12 cellular contexts compared by ENCODE assay signal in genomic region chr6:150293423-150294280, GRCh38.
A peak's percentile ranks its signal among the peaks of the same experiment; 100 is the strongest.
DNase-seq lines count a peak whose midpoint lies in the region; ATAC-seq and TF ChIP-seq lines count a peak whose summit lies in the region.
"Had no signal": no experiment of that assay in that cellular context is flagged by ENCODE, and none has a peak within 500 bp of the region (broad histone marks: within the 10 kb centered on the region; RNA-seq: fewer than 3 reads in every experiment).

No MANE protein-coding gene starts in this region.

- H3K36me3 ChIP-seq in lower lobe of right lung, result no peaks in the 10 kb centered on the region
- H3K36me3 ChIP-seq in esophagus squamous epithelium, result no peaks in the 10 kb centered on the region
- no peaks in the 10 kb centered on the region for H3K36me3 ChIP-seq in gastroesophageal sphincter

- no peak overlapping the region for H3K4me3 ChIP-seq in lower lobe of right lung
- no peak overlapping the region for H3K4me3 ChIP-seq in esophagus squamous epithelium
- H3K4me3 ChIP-seq in gastroesophageal sphincter, result no peak overlapping the region

- TF ChIP-seq CTCF in brain (conservative IDR thresholded peaks at IDR 0.05) (no peak), lower lobe of right lung (IDR thresholded peaks at IDR 0.05) (no peak), esophagus squamous epithelium (IDR thresholded peaks at IDR 0.05) (no peak), gastroesophageal sphincter (IDR thresholded peaks at IDR 0.05) (no peak)

- H3K9me3 ChIP-seq in lower lobe of right lung, result peaks cover 12% of the 10 kb centered on the region
- H3K9me3 ChIP-seq in esophagus squamous epithelium, result peaks cover 0 to 25% (median 10%) of the 10 kb centered on the region in 3 donors
- peaks cover 0 to 13% (median 0%) of the 10 kb centered on the region in 3 donors for H3K9me3 ChIP-seq in gastroesophageal sphincter

- H3K27me3 ChIP-seq in lower lobe of right lung (ENCODE audit: low read depth), result no peaks in the 10 kb centered on the region
- peaks cover 0 to 4% (median 0%) of the 10 kb centered on the region in 4 donors for H3K27me3 ChIP-seq in esophagus squamous epithelium
- H3K27me3 ChIP-seq in gastroesophageal sphincter, result peaks cover 7% of the 10 kb centered on the region

- peaks cover 6% of the 10 kb centered on the region for H3K36me3 Mint-ChIP-seq in brain
- H3K36me3 Mint-ChIP-seq: T-cell had no signal

- peak overlapping the region in 3 of 5 experiments; percentile 5 to 83 (median 67) for H3K27ac Mint-ChIP-seq in brain
- H3K27ac Mint-ChIP-seq: dendritic cell treated with granulocyte-macrophage colony-stimulating factor and Interleukin-4, amounts not matched to agents 40 ng/mL and 50 ng/mL, for 4 days; T-cell had no signal

- peaks cover 6% of the 10 kb centered on the region for H3K4me1 ChIP-seq in lower lobe of right lung
- peaks cover 0 to 44% (median 7%) of the 10 kb centered on the region in 3 donors for H3K4me1 ChIP-seq in esophagus squamous epithelium
- no peaks in the 10 kb centered on the region for H3K4me1 ChIP-seq in gastroesophageal sphincter

- intact Hi-C loops in lower lobe of right lung (cut with DNase I) (no loop called here), esophagus squamous epithelium (cut with DNase I) (no loop called here)

- H3K4me3 Mint-ChIP-seq in brain, result no peak overlapping the region
- H3K4me3 Mint-ChIP-seq: dendritic cell treated with granulocyte-macrophage colony-stimulating factor and Interleukin-4, amounts not matched to agents 40 ng/mL and 50 ng/mL, for 4 days; T-cell had no signal

- H3K27ac ChIP-seq in lower lobe of right lung, result no peak overlapping the region
- H3K27ac ChIP-seq in esophagus squamous epithelium, result peak overlapping the region in 1 of 4 donors; percentile 14
- no peak overlapping the region for H3K27ac ChIP-seq in gastroesophageal sphincter
- H3K27ac ChIP-seq: HL-60 had no signal

- TF ChIP-seq POLR2A in esophagus squamous epithelium (IDR thresholded peaks at IDR 0.05), result no peak
- TF ChIP-seq POLR2A in gastroesophageal sphincter (IDR thresholded peaks at IDR 0.05), result no peak

- ATAC-seq in lower lobe of right lung (peak; percentile 57 to 61), HG02588 (IDR thresholded peaks at IDR 0.05; ENCODE audit: unreplicated experiment) (no peak), gastroesophageal sphincter (no peak)
- ATAC-seq: T-cell had no signal

- DNase-seq in CD1c-positive myeloid dendritic cell (ENCODE audit: extremely low spot score), result peak; percentile 67
- peak; percentile 34 for DNase-seq in M059J (ENCODE audit: low read depth)
- no peak for DNase-seq in lower lobe of right lung
- no peak for DNase-seq in NCI-H446 (lab: John Stamatoyannopoulos, UW)
- no peak for DNase-seq in esophagus squamous epithelium (lab: John Stamatoyannopoulos, UW)
- DNase-seq: H7, T-cell had no signal

- no peak for TF ChIP-seq EP300 in gastroesophageal sphincter (IDR thresholded peaks at IDR 0.05)

- H3K9me3 Mint-ChIP-seq in brain, result peaks cover 14 to 20% (median 15%) of the 10 kb centered on the region in 5 experiments

- WGBS in esophagus squamous epithelium, 2 donors, result 0 to 8% methylated on average over 2 of the region's 2 CpGs
- WGBS in gastroesophageal sphincter (ENCODE audit: low coverage in 1 of 2), 2 donors, result 22 to 100% methylated on average over 1 to 2 of the region's 2 CpGs

- peaks cover 37% of the 10 kb centered on the region for H3K4me1 Mint-ChIP-seq in brain
- H3K4me1 Mint-ChIP-seq: T-cell had no signal

- no peaks in the 10 kb centered on the region for H3K27me3 Mint-ChIP-seq in brain

Comparison
In these comparisons a context has a peak if more than half of its experiments do, and no peak if none do; other contexts are left out.
1. DNase-seq: peak in CD1c-positive myeloid dendritic cell (single experiment) and M059J (single experiment); none in lower lobe of right lung (single experiment), NCI-H446 (0 of 2) and esophagus squamous epithelium (single experiment).
2. ATAC-seq: peak in lower lobe of right lung (2 of 2); none in HG02588 (single experiment) and gastroesophageal sphincter (single experiment).